Comparison of ENCODE assay signal across 9 cellular contexts in genomic region chr17:37701424-37702020, GRCh38. TPM values are rescaled to one million over a fixed set of nuclear protein-coding genes. Genes with fewer than 3 reads are reported as not detected.
DNase-seq lines count a peak whose midpoint lies in the region; ATAC-seq and TF ChIP-seq lines count a peak whose summit lies in the region.
"Had no signal": no experiment of that assay in that cellular context is flagged by ENCODE, and none has a peak within 500 bp of the region (broad histone marks: within the 10 kb centered on the region; RNA-seq: fewer than 3 reads in every experiment).

No MANE protein-coding gene starts in this region.

- H3K4me1 ChIP-seq in heart right ventricle: no peaks in the 10 kb centered on the region

- no peaks in the 10 kb centered on the region for H3K9me3 ChIP-seq in heart right ventricle

- peak overlapping the region; percentile 45 for H3K4me3 Mint-ChIP-seq in activated T-helper 1 cell treated with anti-CD3 and anti-CD28 coated beads, Interleukin-12 subunit alpha, Interleukin-12 subunit beta, Interleukin-2, Interleukin-4 antibody, amounts not matched to agents 30 ng/mL and 10 ng/mL and 1 ng/mL, durations not matched to agents 14 hours and 24 hours and 36 hours

- DNase-seq in GM12864 (ENCODE audit: low read depth) (no peak), NOMO-1 treated with dmso at 0.1 percent for 144 hours (lab: John Stamatoyannopoulos, UW; ENCODE audit: unreplicated experiment) (peak; percentile 71), heart right ventricle (peak in 1 of 2 donors; percentile 16), dedifferentiated amniotic fluid mesenchymal stem cell (ENCODE audit: extremely low spot score) (no peak), NCI-H446 treated with DMSO at 0.1 percent for 48 hours (lab: John Stamatoyannopoulos, UW) (no peak)
- DNase-seq in activated T-helper 1 cell treated with anti-CD3 and anti-CD28 coated beads, Interleukin-12 subunit alpha, Interleukin-12 subunit beta, Interleukin-2, Interleukin-4 antibody, amounts not matched to agents 30 ng/mL and 10 ng/mL and 1 ng/mL, durations not matched to agents 14 hours and 24 hours and 36 hours (ENCODE audit: low spot score): peak; percentile 35
- peak; percentile 29 to 32 for DNase-seq in stimulated activated CD4-positive, alpha-beta T cell treated with anti-CD3 and anti-CD28 coated beads, Interleukin-4, amount 100 ng/mL, for 48 hours (ENCODE audit: low read depth in 2 of 2)

- peak; percentile 91 for TF ChIP-seq CTCF in GM12864 (IDR thresholded peaks at IDR 0.05; ENCODE audit: low read depth, low read length, missing control alignments)
- peak; percentile 31 to 67 (median 56) for TF ChIP-seq CTCF in heart right ventricle (IDR thresholded peaks at IDR 0.05)

- peaks cover 58% of the 10 kb centered on the region for H3K4me1 Mint-ChIP-seq in activated T-helper 1 cell treated with anti-CD3 and anti-CD28 coated beads, Interleukin-12 subunit alpha, Interleukin-12 subunit beta, Interleukin-2, Interleukin-4 antibody, amounts not matched to agents 30 ng/mL and 10 ng/mL and 1 ng/mL, durations not matched to agents 14 hours and 24 hours and 36 hours (ENCODE audit: low read depth)

- peaks cover 4% of the 10 kb centered on the region for H3K36me3 Mint-ChIP-seq in activated T-helper 1 cell treated with anti-CD3 and anti-CD28 coated beads, Interleukin-12 subunit alpha, Interleukin-12 subunit beta, Interleukin-2, Interleukin-4 antibody, amounts not matched to agents 30 ng/mL and 10 ng/mL and 1 ng/mL, durations not matched to agents 14 hours and 24 hours and 36 hours (ENCODE audit: low read depth)

- no peak overlapping the region for H3K27ac ChIP-seq in heart right ventricle

- intact Hi-C loops in activated T-helper 1 cell treated with anti-CD3 and anti-CD28 coated beads, Interleukin-12 subunit alpha, Interleukin-12 subunit beta, Interleukin-2, Interleukin-4 antibody, amounts not matched to agents 30 ng/mL and 10 ng/mL and 1 ng/mL, durations not matched to agents 14 hours and 24 hours and 36 hours (cut with micrococcal nuclease): loop anchor here (1.0 to 5.0 kb wide), 3 partner anchors 71 to 115 kb away; no protein-coding TSS in a partner anchor
- intact Hi-C loops in heart right ventricle (cut with DNase I): loop anchor here in 5 of 10 donors (2.0 to 10.0 kb wide), 6 partner anchors 43 to 143 kb away; partner anchors contain the start of gene HNF1B (in 1 of the 5)

- no peaks in the 10 kb centered on the region for H3K9me3 Mint-ChIP-seq in activated T-helper 1 cell treated with anti-CD3 and anti-CD28 coated beads, Interleukin-12 subunit alpha, Interleukin-12 subunit beta, Interleukin-2, Interleukin-4 antibody, amounts not matched to agents 30 ng/mL and 10 ng/mL and 1 ng/mL, durations not matched to agents 14 hours and 24 hours and 36 hours

- WGBS in heart right ventricle, 2 donors: 53 to 56% methylated on average over 6 of the region's 6 CpGs

- H3K27ac Mint-ChIP-seq in activated T-helper 1 cell treated with anti-CD3 and anti-CD28 coated beads, Interleukin-12 subunit alpha, Interleukin-12 subunit beta, Interleukin-2, Interleukin-4 antibody, amounts not matched to agents 30 ng/mL and 10 ng/mL and 1 ng/mL, durations not matched to agents 14 hours and 24 hours and 36 hours: no peak overlapping the region

- peaks cover 26% of the 10 kb centered on the region for H3K27me3 Mint-ChIP-seq in activated T-helper 1 cell treated with anti-CD3 and anti-CD28 coated beads, Interleukin-12 subunit alpha, Interleukin-12 subunit beta, Interleukin-2, Interleukin-4 antibody, amounts not matched to agents 30 ng/mL and 10 ng/mL and 1 ng/mL, durations not matched to agents 14 hours and 24 hours and 36 hours (ENCODE audit: insufficient read depth)

- H3K36me3 ChIP-seq in heart right ventricle: no peaks in the 10 kb centered on the region

- H3K4me3 ChIP-seq in GM12864 (ENCODE audit: low read depth, low read length) (no peak overlapping the region), heart right ventricle (no peak overlapping the region)

- H3K27me3 ChIP-seq in heart right ventricle: peaks cover 0 to 29% (median 13%) of the 10 kb centered on the region in 7 donors

- ATAC-seq in heart right ventricle (peak in 6 of 8 donors; percentile 20 to 70 (median 51)), GM19351 (IDR thresholded peaks at IDR 0.05; ENCODE audit: unreplicated experiment) (no peak)

RNA-seq across cellular contexts. Expression of gene HNF1B, which starts 43.3 kb away (rescaled TPM):
- total RNA-seq in activated T-helper 1 cell treated with anti-CD3 and anti-CD28 coated beads, Interleukin-12 subunit alpha, Interleukin-12 subunit beta, Interleukin-2, Interleukin-4 antibody, amounts not matched to agents 30 ng/mL and 10 ng/mL and 1 ng/mL, durations not matched to agents 14 hours and 24 hours and 36 hours: 3.2 and 3.6 TPM in 2 replicates
- not detected for total RNA-seq in heart right ventricle
- not detected for polyA plus RNA-seq in heart right ventricle
- total RNA-seq: NCI-H460 had no signal

RNA-seq across cellular contexts. Expression of gene DDX52, which starts 58.3 kb away (rescaled TPM):
- 48.7 and 55.0 TPM in 2 replicates for total RNA-seq in activated T-helper 1 cell treated with anti-CD3 and anti-CD28 coated beads, Interleukin-12 subunit alpha, Interleukin-12 subunit beta, Interleukin-2, Interleukin-4 antibody, amounts not matched to agents 30 ng/mL and 10 ng/mL and 1 ng/mL, durations not matched to agents 14 hours and 24 hours and 36 hours
- 10 to 100 TPM; 12.7 to 18.0 (median 14.7) TPM for total RNA-seq in heart right ventricle
- polyA plus RNA-seq in heart right ventricle: 1 to 10 TPM; 7.8 to 8.0 TPM

Comparison
In these comparisons a context has a peak if more than half of its experiments do, and no peak if none do; other contexts are left out.
1. DNase-seq: peak in NOMO-1 treated with dmso at 0.1 percent for 144 hours (single experiment), activated T-helper 1 cell treated with anti-CD3 and anti-CD28 coated beads, Interleukin-12 subunit alpha, Interleukin-12 subunit beta, Interleukin-2, Interleukin-4 antibody, amounts not matched to agents 30 ng/mL and 10 ng/mL and 1 ng/mL, durations not matched to agents 14 hours and 24 hours and 36 hours (single experiment) and stimulated activated CD4-positive, alpha-beta T cell treated with anti-CD3 and anti-CD28 coated beads, Interleukin-4, amount 100 ng/mL, for 48 hours (2 of 2); none in GM12864 (single experiment), dedifferentiated amniotic fluid mesenchymal stem cell (single experiment) and NCI-H446 treated with DMSO at 0.1 percent for 48 hours (single experiment).